Comparison of ENCODE assay signal across 17 cellular contexts in genomic region chr1:234852659-234853058, GRCh38.
DNase-seq lines count a peak whose midpoint lies in the region; ATAC-seq and TF ChIP-seq lines count a peak whose summit lies in the region.
"Had no signal": no experiment of that assay in that cellular context is flagged by ENCODE, and none has a peak within 500 bp of the region (broad histone marks: within the 10 kb centered on the region; RNA-seq: fewer than 3 reads in every experiment).

No MANE protein-coding gene starts in this region.

- H4K20me1 ChIP-seq in SK-N-SH (ENCODE audit: insufficient read depth) (no peaks in the 10 kb centered on the region), hepatocyte (ENCODE audit: insufficient read depth, poor library complexity, severe bottlenecking) (no peaks in the 10 kb centered on the region)

- intact Hi-C loops in Panc1 (cut with micrococcal nuclease; ENCODE audit: unreplicated experiment): no loop called here
- intact Hi-C loops in transverse colon (cut with DNase I; ENCODE audit: low total_unique reads): no loop called here

- H3K79me2 ChIP-seq in SK-N-SH (ENCODE audit: insufficient read depth) (no peaks in the 10 kb centered on the region), hepatocyte (no peaks in the 10 kb centered on the region)

- POLR2A ChIA-PET in SK-N-SH (lab: Yijun Ruan, JAX) (no interaction called here), Panc1 (lab: Charles Lee) (no interaction called here)

- BruUV-seq in Panc1 (replicated peaks; lab: Mats Ljungman, UMichigan): no TSS peak

- TF ChIP-seq CTCF in SK-N-SH (IDR thresholded peaks at IDR 0.05): no peak
- no peak for TF ChIP-seq CTCF in Panc1 (IDR thresholded peaks at IDR 0.05)
- TF ChIP-seq CTCF in hepatocyte (IDR thresholded peaks at IDR 0.05; ENCODE audit: poor library complexity): no peak
- TF ChIP-seq CTCF in transverse colon (IDR thresholded peaks at IDR 0.05): no peak

- H3K27ac ChIP-seq in SK-N-SH (ENCODE audit: low read depth in 2 of 2, low read length in 1 of 2) (no peak overlapping the region), Panc1 (ENCODE audit: low read length) (peak overlapping the region; percentile 83), hepatocyte (peak overlapping the region; percentile 35), transverse colon (no peak overlapping the region)
- H3K27ac ChIP-seq: 22Rv1, Peyer's patch had no signal

- CTCF ChIA-PET in SK-N-SH (lab: Yijun Ruan, JAX) (no interaction called here), Panc1 (lab: Charles Lee) (no interaction called here)

- DNase-seq in SK-N-SH (no peak), Panc1 (ENCODE audit: low read depth, low spot score) (no peak), hepatocyte (ENCODE audit: low spot score) (no peak), SW480 (ENCODE audit: low spot score) (no peak), transverse colon (no peak)
- DNase-seq in activated CD4-positive, CD25-positive, alpha-beta regulatory T cell (lab: John Stamatoyannopoulos, UW): no peak
- DNase-seq: CD4-positive, alpha-beta T cell; GF-D8; GOT3; NCI-H1930; NCI-H345; NCI-H524 treated with DMSO at 0.1 percent for 48 hours; T-cell had no signal

- peaks cover 25% of the 10 kb centered on the region for H3F3A ChIP-seq in SK-N-SH (replicated peaks; ENCODE audit: insufficient read depth)

- no peaks in the 10 kb centered on the region for H3K9me3 ChIP-seq in SK-N-SH
- no peaks in the 10 kb centered on the region for H3K9me3 ChIP-seq in Panc1 (ENCODE audit: control insufficient read depth, insufficient read depth, low read depth, low read length)
- no peaks in the 10 kb centered on the region for H3K9me3 ChIP-seq in hepatocyte (ENCODE audit: low read depth)
- no peaks in the 10 kb centered on the region for H3K9me3 ChIP-seq in transverse colon
- H3K9me3 ChIP-seq: Peyer's patch had no signal

- no peak overlapping the region for H3K4me2 ChIP-seq in SK-N-SH
- no peak overlapping the region for H3K4me2 ChIP-seq in hepatocyte

- TF ChIP-seq POLR2A in transverse colon (IDR thresholded peaks at IDR 0.05): no peak

- 98% methylated on average over 3 of the region's 3 CpGs for WGBS in SK-N-SH (ENCODE audit: low lambda C conversion rate)
- 85% methylated on average over 3 of the region's 3 CpGs for WGBS in hepatocyte (ENCODE audit: low lambda C conversion rate, missing lambda C conversion rate)
- 96 to 100% methylated on average over 3 of the region's 3 CpGs for WGBS in transverse colon (ENCODE audit: low coverage in 1 of 2), 2 donors

- in situ Hi-C loops in Panc1 (cut with HindIII; ENCODE audit: low pct_unique_long_range_greater_than_20kb, low sequenced_read_pairs): no loop called here
- in situ Hi-C loops in transverse colon (cut with MboI; ENCODE audit: low pct_ligation_motif_present in 1 of 4, low pct_unique_long_range_greater_than_20kb in 1 of 4, low sequenced_read_pairs in 3 of 4): loop anchor here in 1 of 4 donors (25.0 kb wide), 1 partner anchor 240 kb away; the partner anchor contains the start of gene IRF2BP2

- H2AFZ ChIP-seq in SK-N-SH (ENCODE audit: low read depth) (0 out of 2 replicates have a peak overlapping the region, but pooled peaks have one; percentile 44), hepatocyte (no peak overlapping the region)

- no peaks in the 10 kb centered on the region for H3K27me3 ChIP-seq in SK-N-SH (ENCODE audit: insufficient read depth)
- no peaks in the 10 kb centered on the region for H3K27me3 ChIP-seq in Panc1 (ENCODE audit: control insufficient read depth, insufficient read depth, low read length)
- H3K27me3 ChIP-seq in hepatocyte: no peaks in the 10 kb centered on the region
- no peaks in the 10 kb centered on the region for H3K27me3 ChIP-seq in transverse colon
- H3K27me3 ChIP-seq: Peyer's patch had no signal

- H3K9ac ChIP-seq in SK-N-SH: no peak overlapping the region

- no peak for TF ChIP-seq RAD21 in SK-N-SH (IDR thresholded peaks at IDR 0.05; ENCODE audit: low read length)

- TF ChIP-seq EP300 in SK-N-SH (IDR thresholded peaks at IDR 0.05; ENCODE audit: borderline replicate concordance in 1 of 2, low read depth in 1 of 2, low read length in 1 of 2) (no peak), transverse colon (IDR thresholded peaks at IDR 0.05; ENCODE audit: low read depth) (no peak)

- H3K4me3 ChIP-seq in SK-N-SH (ENCODE audit: low read depth in 2 of 2, low read length in 1 of 2): no peak overlapping the region
- no peak overlapping the region for H3K4me3 ChIP-seq in Panc1 (ENCODE audit: low read depth in 2 of 2, low read length in 2 of 2)
- no peak overlapping the region for H3K4me3 ChIP-seq in hepatocyte
- H3K4me3 ChIP-seq in transverse colon: no peak overlapping the region
- H3K4me3 ChIP-seq: Peyer's patch had no signal

- H3K36me3 ChIP-seq in SK-N-SH (replicated peaks in 1 of 2; ENCODE audit: control insufficient read depth in 1 of 2, insufficient read depth in 2 of 2, low read length in 1 of 2) (no peaks in the 10 kb centered on the region), Panc1 (ENCODE audit: control insufficient read depth, insufficient read depth, low read length) (no peaks in the 10 kb centered on the region), hepatocyte (replicated peaks; ENCODE audit: insufficient read depth, low read depth) (no peaks in the 10 kb centered on the region), transverse colon (no peaks in the 10 kb centered on the region)
- H3K36me3 ChIP-seq: Peyer's patch had no signal

- ATAC-seq in SK-N-SH treated with all-trans-retinoic acid at 6 μM for 48 hours: no peak
- no peak for ATAC-seq in Panc1
- ATAC-seq in HG03442 (IDR thresholded peaks at IDR 0.05; ENCODE audit: unreplicated experiment): no peak
- ATAC-seq: T-cell had no signal

- peaks cover 8 to 20% of the 10 kb centered on the region in 2 experiments; a peak in 2 of 4 replicates for H3K4me1 ChIP-seq in SK-N-SH (ENCODE audit: control insufficient read depth in 1 of 2, insufficient read depth in 2 of 2, low read depth in 1 of 2, low read length in 1 of 2)
- peaks cover 26% of the 10 kb centered on the region for H3K4me1 ChIP-seq in Panc1 (ENCODE audit: control insufficient read depth, insufficient read depth, low read length)
- peaks cover 6% of the 10 kb centered on the region for H3K4me1 ChIP-seq in hepatocyte (ENCODE audit: insufficient read depth)
- peaks cover 0 to 34% (median 19%) of the 10 kb centered on the region in 4 donors for H3K4me1 ChIP-seq in transverse colon

- no peaks in the 10 kb centered on the region for H3K9me2 ChIP-seq in SK-N-SH
- no peaks in the 10 kb centered on the region for H3K9me2 ChIP-seq in hepatocyte (replicated peaks; ENCODE audit: insufficient read depth)

TF ChIP-seq in SK-N-SH, 30 proteins besides CTCF, POLR2A, EP300 and RAD21:
- TF ChIP-seq GABPA (IDR thresholded peaks at IDR 0.05; ENCODE audit: low read depth): no peak
- TF ChIP-seq POLR2AphosphoS5 (IDR thresholded peaks at IDR 0.05; ENCODE audit: low read depth, low read length): no peak
- no peak for TF ChIP-seq JUND (IDR thresholded peaks at IDR 0.05)
- no peak for TF ChIP-seq ELF1 (IDR thresholded peaks at IDR 0.05)
- no peak for TF ChIP-seq TCF12 (IDR thresholded peaks at IDR 0.05)
- TF ChIP-seq EZH2phosphoT487 (IDR thresholded peaks at IDR 0.05; ENCODE audit: borderline replicate concordance, low read depth): no peak
- TF ChIP-seq MEF2A (IDR thresholded peaks at IDR 0.05; ENCODE audit: borderline replicate concordance, low read depth): no peak

TF ChIP-seq in SK-N-SH treated with all-trans-retinoic acid at 6 μM for 48 hours, 23 proteins besides CTCF, POLR2A, EP300 and RAD21 (continues in another document):
- TF ChIP-seq PPARA (CRISPR knock-in tag; IDR thresholded peaks at IDR 0.05; ENCODE audit: borderline replicate concordance) (no peak), CREB5 (CRISPR knock-in tag; IDR thresholded peaks at IDR 0.05; ENCODE audit: low read depth) (no peak), GLIS3 (CRISPR knock-in tag; IDR thresholded peaks at IDR 0.05) (no peak), TOX (CRISPR knock-in tag; IDR thresholded peaks at IDR 0.05; ENCODE audit: borderline replicate concordance) (no peak), ESRRG (CRISPR knock-in tag; IDR thresholded peaks at IDR 0.05) (no peak), RARB (CRISPR knock-in tag; IDR thresholded peaks at IDR 0.05) (no peak), ISL1 (CRISPR knock-in tag; IDR thresholded peaks at IDR 0.05) (no peak), ZC3H10 (CRISPR knock-in tag; IDR thresholded peaks at IDR 0.05) (no peak), ZNF8 (CRISPR knock-in tag; IDR thresholded peaks at IDR 0.05) (no peak), TSHZ2 (CRISPR knock-in tag; IDR thresholded peaks at IDR 0.05) (no peak)

Comparison
In these comparisons a context has a peak if more than half of its experiments do, and no peak if none do; other contexts are left out.
1. H3K27ac ChIP-seq: peak in Panc1 (single experiment) and hepatocyte (single experiment); none in SK-N-SH (0 of 2) and transverse colon (0 of 4).